ENCODE assay signal across 8 cellular contexts in genomic region chr12:75334384-75335030, GRCh38. TPM values are rescaled to one million over a fixed set of nuclear protein-coding genes. Genes with fewer than 3 reads are reported as not detected.
DNase-seq lines count a peak whose midpoint lies in the region; ATAC-seq and TF ChIP-seq lines count a peak whose summit lies in the region.

GLIPR1L1 (plus strand) TSS chr12:75334670; CDS start chr12:75334729, 59 bp downstream.

- H3K27ac Mint-ChIP-seq in dendritic cell treated with granulocyte-macrophage colony-stimulating factor and Interleukin-4, amounts not matched to agents 40 ng/mL and 50 ng/mL, for 4 days, result no peak within 1 kb of the TSS

- TF ChIP-seq CTCF in 22Rv1 (IDR thresholded peaks at IDR 0.05), result peak; percentile 96

- H3K4me1 Mint-ChIP-seq in dendritic cell treated with granulocyte-macrophage colony-stimulating factor and Interleukin-4, amounts not matched to agents 40 ng/mL and 50 ng/mL, for 4 days (ENCODE audit: low read depth), result peaks cover 13% of the 10 kb centered on the region

- no peaks in the 10 kb centered on the region for H3K36me3 Mint-ChIP-seq in dendritic cell treated with granulocyte-macrophage colony-stimulating factor and Interleukin-4, amounts not matched to agents 40 ng/mL and 50 ng/mL, for 4 days (ENCODE audit: low read depth)

- H3K27me3 Mint-ChIP-seq in dendritic cell treated with granulocyte-macrophage colony-stimulating factor and Interleukin-4, amounts not matched to agents 40 ng/mL and 50 ng/mL, for 4 days, result peaks cover 5% of the 10 kb centered on the region

- DNase-seq in NCI-H2107 (lab: John Stamatoyannopoulos, UW) (peak; percentile 66), left lobe of liver (ENCODE audit: low spot score) (peak; percentile 83)
- DNase-seq in activated CD4-positive, alpha-beta T cell treated with anti-CD3 and anti-CD28 coated beads for 4 hours, result peak; percentile 75 to 85
- peak; percentile 67 for DNase-seq in stimulated activated CD4-positive, alpha-beta T cell treated with anti-CD3 and anti-CD28 coated beads, Interleukin-2, amount 100 ng/mL, for 4 hours (ENCODE audit: low read depth)

- H3K4me3 Mint-ChIP-seq in dendritic cell treated with granulocyte-macrophage colony-stimulating factor and Interleukin-4, amounts not matched to agents 40 ng/mL and 50 ng/mL, for 4 days, result peak within 1 kb of the TSS; percentile 58

- no peaks in the 10 kb centered on the region for H3K9me3 Mint-ChIP-seq in dendritic cell treated with granulocyte-macrophage colony-stimulating factor and Interleukin-4, amounts not matched to agents 40 ng/mL and 50 ng/mL, for 4 days

- ATAC-seq in GM18498 (IDR thresholded peaks at IDR 0.05; ENCODE audit: unreplicated experiment) (peak; percentile 67), HG02885 (IDR thresholded peaks at IDR 0.05; ENCODE audit: poor library complexity, unreplicated experiment) (peak; percentile 60), left lobe of liver (peak; percentile 83)

- H3K27ac ChIP-seq in 22Rv1, result no peak within 1 kb of the TSS

- intact Hi-C loops in dendritic cell treated with granulocyte-macrophage colony-stimulating factor and Interleukin-4, amounts not matched to agents 40 ng/mL and 50 ng/mL, for 4 days (cut with micrococcal nuclease), result loop anchor here (2.0 to 10.0 kb wide), 3 partner anchors 58 to 700 kb away; partner anchors contain the start of genes GLIPR1L2 and PHLDA1

RNA-seq across cellular contexts. Expression of gene GLIPR1L1, which starts in this region (rescaled TPM):
- not detected for total RNA-seq in left lobe of liver

Comparison
In these comparisons a context has a peak if more than half of its experiments do, and no peak if none do; other contexts are left out.
1. Peak in DNase-seq and ATAC-seq in left lobe of liver; RNA of the gene not detected or under 1 TPM.